ENCODE assay signal across 8 cellular contexts in the genomic region with DNA sequence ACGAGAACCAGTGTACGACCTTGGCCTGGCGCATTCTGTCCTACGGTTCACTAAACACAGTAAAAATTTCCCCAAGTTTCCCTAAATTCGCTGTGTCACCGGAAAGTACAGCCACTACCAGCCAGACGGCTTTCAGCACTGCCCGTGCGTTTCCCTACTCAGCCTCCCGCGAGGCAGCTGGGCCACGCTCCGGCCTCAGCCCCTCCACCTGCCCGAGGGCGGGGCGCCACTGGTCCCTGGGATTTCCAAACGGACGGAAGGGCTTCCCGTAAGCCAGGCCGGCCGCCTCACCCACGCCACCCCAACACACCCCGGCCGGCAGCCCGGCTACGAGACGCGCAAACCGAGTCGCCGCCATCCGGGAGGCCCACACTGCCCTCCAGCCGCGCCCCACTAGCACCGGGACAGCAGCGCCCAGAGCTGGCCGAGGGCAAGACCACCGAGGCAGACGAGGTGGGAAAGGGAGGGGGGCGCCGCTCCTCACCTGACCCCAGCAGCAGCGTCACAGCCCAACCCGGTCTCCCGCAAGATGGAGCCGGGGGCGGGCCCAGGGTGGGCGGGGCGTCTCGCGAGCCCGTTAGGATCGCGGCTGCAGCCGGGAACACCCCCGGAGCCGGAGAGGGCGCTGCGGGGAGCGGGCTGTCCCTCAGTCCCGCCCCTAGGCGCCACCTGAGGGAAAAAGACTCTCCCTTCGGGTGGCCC. TPM values are rescaled to one million over a fixed set of nuclear protein-coding genes. Genes with fewer than 3 reads are reported as not detected.
DNase-seq lines count a peak whose midpoint lies in the region; ATAC-seq and TF ChIP-seq lines count a peak whose summit lies in the region.

A gene (minus strand): TSS at position 531 of the 702 bp plus-strand sequence. CDS start 13,202 bp downstream, outside the sequence.

- H3K4me3 Mint-ChIP-seq in Calu3 (ENCODE audit: low read depth, unreplicated experiment), result peak within 1 kb of the TSS; percentile 95
- peak within 1 kb of the TSS; percentile 95 for H3K4me3 Mint-ChIP-seq in activated CD8-positive, alpha-beta memory T cell treated with anti-CD3 and anti-CD28 coated beads, Interleukin-2, amount 10 ng/mL, durations not matched to agents 7 days and 5 days

- DNase-seq in Calu3, result peak; percentile 97
- peak; percentile 84 for DNase-seq in HT1080 (ENCODE audit: low read depth)
- DNase-seq in NT2/D1 (ENCODE audit: low read depth, low spot score), result peak; percentile 78
- DNase-seq in activated CD8-positive, alpha-beta memory T cell treated with anti-CD3 and anti-CD28 coated beads, Interleukin-2, amount 10 ng/mL, durations not matched to agents 7 days and 5 days, result peak; percentile 95
- DNase-seq in mesenteric fat pad (ENCODE audit: low spot score), result peak; percentile 96
- DNase-seq in stimulated activated CD8-positive, alpha-beta memory T cell treated with anti-CD3 and anti-CD28 coated beads, Interleukin-15, amount 100 ng/mL, for 1 hour (ENCODE audit: low read depth), result peak; percentile 89

- H3K9me3 Mint-ChIP-seq in Calu3 (ENCODE audit: low read depth, unreplicated experiment), result no peaks in the 10 kb centered on the region
- no peaks in the 10 kb centered on the region for H3K9me3 Mint-ChIP-seq in activated CD8-positive, alpha-beta memory T cell treated with anti-CD3 and anti-CD28 coated beads, Interleukin-2, amount 10 ng/mL, durations not matched to agents 7 days and 5 days (ENCODE audit: low read depth)

- H3K4me1 Mint-ChIP-seq in Calu3 (ENCODE audit: low read depth, unreplicated experiment), result peaks cover 32% of the 10 kb centered on the region
- peaks cover 47% of the 10 kb centered on the region for H3K4me1 Mint-ChIP-seq in activated CD8-positive, alpha-beta memory T cell treated with anti-CD3 and anti-CD28 coated beads, Interleukin-2, amount 10 ng/mL, durations not matched to agents 7 days and 5 days

- intact Hi-C loops in Calu3 (cut with micrococcal nuclease; ENCODE audit: unreplicated experiment), result loop anchor here (5.0 to 10.0 kb wide), 3 partner anchors 84 to 241 kb away; a partner anchor contains a TSS

- no peaks in the 10 kb centered on the region for H3K4me1 ChIP-seq in NT2/D1 (ENCODE audit: insufficient read depth, insufficient read length)
- peaks cover 9% of the 10 kb centered on the region for H3K4me1 ChIP-seq in endocrine pancreas (ENCODE audit: control insufficient read depth, insufficient read depth, low read length)

- peaks cover 46% of the 10 kb centered on the region for H3K36me3 Mint-ChIP-seq in Calu3 (ENCODE audit: insufficient read depth, unreplicated experiment)
- H3K36me3 Mint-ChIP-seq in activated CD8-positive, alpha-beta memory T cell treated with anti-CD3 and anti-CD28 coated beads, Interleukin-2, amount 10 ng/mL, durations not matched to agents 7 days and 5 days, result peaks cover 13% of the 10 kb centered on the region

- peak; percentile 81 for ATAC-seq in GM21360 (IDR thresholded peaks at IDR 0.05; ENCODE audit: unreplicated experiment)
- ATAC-seq in activated CD8-positive, alpha-beta memory T cell treated with anti-CD3 and anti-CD28 coated beads, Interleukin-2, amount 10 ng/mL, durations not matched to agents 7 days and 5 days, result peak; percentile 96

- H3K4me3 ChIP-seq in NT2/D1 (ENCODE audit: insufficient read length, low read depth), result peak within 1 kb of the TSS; percentile 72
- peak within 1 kb of the TSS; percentile 89 for H3K4me3 ChIP-seq in endocrine pancreas (ENCODE audit: control insufficient read depth, insufficient read depth, low read length)

- peaks cover 4% of the 10 kb centered on the region for H3K27me3 ChIP-seq in NT2/D1 (ENCODE audit: insufficient read depth, insufficient read length)
- no peaks in the 10 kb centered on the region for H3K27me3 ChIP-seq in endocrine pancreas (ENCODE audit: control insufficient read depth, insufficient read depth, low read length)

- H3K9ac ChIP-seq in NT2/D1 (ENCODE audit: insufficient read length, low read depth) (peak within 1 kb of the TSS; percentile 84), endocrine pancreas (ENCODE audit: control insufficient read depth, insufficient read depth, low read length) (peak within 1 kb of the TSS; percentile 96)

- H3K9me3 ChIP-seq in NT2/D1 (ENCODE audit: insufficient read depth, low read length), result no peaks in the 10 kb centered on the region
- H3K9me3 ChIP-seq in endocrine pancreas (ENCODE audit: control insufficient read depth, low read length), result no peaks in the 10 kb centered on the region

- no peak for TF ChIP-seq CTCF in Calu3 (IDR thresholded peaks at IDR 0.05; ENCODE audit: unreplicated experiment)

- no peaks in the 10 kb centered on the region for H3K27me3 Mint-ChIP-seq in Calu3 (ENCODE audit: unreplicated experiment)
- peaks cover 5% of the 10 kb centered on the region for H3K27me3 Mint-ChIP-seq in activated CD8-positive, alpha-beta memory T cell treated with anti-CD3 and anti-CD28 coated beads, Interleukin-2, amount 10 ng/mL, durations not matched to agents 7 days and 5 days

- H3K36me3 ChIP-seq in NT2/D1 (ENCODE audit: insufficient read depth, insufficient read length, low read length) (no peaks in the 10 kb centered on the region), endocrine pancreas (ENCODE audit: control insufficient read depth, insufficient read depth, low read length) (no peaks in the 10 kb centered on the region)

- CTCF ChIA-PET in Calu3 (lab: Charles Lee), result interaction anchor here (0.6 to 0.7 kb wide), 2 partner anchors 16 to 209 kb away, joined by 3 read pairs; no protein-coding TSS in a partner anchor
- CTCF ChIA-PET in activated CD8-positive, alpha-beta memory T cell treated with anti-CD3 and anti-CD28 coated beads, Interleukin-2, amount 10 ng/mL, durations not matched to agents 7 days and 5 days (lab: Charles Lee), result interaction anchor here (1.0 to 1.9 kb wide), 4 partner anchors 54 to 317 kb away, joined by 3 to 6 read pairs (median 4); a partner anchor contains a TSS

- peak within 1 kb of the TSS; percentile 92 for H3K27ac Mint-ChIP-seq in Calu3 (ENCODE audit: unreplicated experiment)
- peak within 1 kb of the TSS; percentile 92 for H3K27ac Mint-ChIP-seq in activated CD8-positive, alpha-beta memory T cell treated with anti-CD3 and anti-CD28 coated beads, Interleukin-2, amount 10 ng/mL, durations not matched to agents 7 days and 5 days

- BruUV-seq in Calu3 (replicated peaks; lab: Mats Ljungman, UMichigan), result TSS peak; percentile 52

RNA-seq across cellular contexts. Expression of the gene that starts here (rescaled TPM):
- total RNA-seq in Calu3 (2022) (160 and 167 TPM in 2 replicates), mesenteric fat pad (146 TPM)
- total RNA-seq in HT1080 (2014; rRNA removed; shearing (Covaris generic)), result 94.4 and 115 TPM in 2 replicates
- 117 and 124 TPM in 2 replicates for polyA plus RNA-seq in HT1080 (2015; cell fraction: cytosol; rRNA removed)
- 127 and 136 TPM in 2 replicates for polyA plus RNA-seq in HT1080 (2015; cell fraction: nucleus; rRNA removed)
- total RNA-seq in activated CD8-positive, alpha-beta memory T cell treated with anti-CD3 and anti-CD28 coated beads, Interleukin-2, amount 10 ng/mL, durations not matched to agents 7 days and 5 days, result 100 to 1,000 TPM in 1 of 2 experiments, 10 to 100 TPM in 1; 80.4 to 113 TPM

Comparison
In these comparisons a context has a peak if more than half of its experiments do, and no peak if none do; other contexts are left out.
1. Peak in every context shown above with its lines: DNase-seq, ATAC-seq and H3K4me3 ChIP-seq.